In the genomic region with DNA sequence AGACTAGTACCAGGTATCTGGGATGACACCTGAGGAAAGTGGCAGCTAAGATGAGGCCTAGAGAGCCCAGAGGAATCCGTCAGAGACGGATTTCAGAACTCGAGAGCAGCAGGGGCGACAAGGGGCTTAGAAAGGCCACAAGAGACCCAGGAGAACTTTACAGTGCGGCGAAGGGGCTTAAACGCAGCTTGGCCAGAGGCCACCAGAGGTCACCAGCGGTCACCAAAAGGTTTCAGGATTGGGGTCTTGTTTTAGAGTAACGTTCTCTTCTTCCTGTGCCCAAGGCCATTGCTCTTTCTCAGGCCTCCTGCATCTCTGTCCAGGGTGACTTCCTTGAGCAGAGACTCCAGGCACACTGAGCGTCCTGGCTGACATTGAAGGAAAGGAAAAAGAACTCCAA, we compare ENCODE assay signal across 1 cellular context.
TF ChIP-seq lines count a peak whose summit lies in the region.

No MANE protein-coding gene starts in this region.

TF ChIP-seq in WTC11, 78 proteins besides CTCF, POLR2A, EP300 and RAD21 (continued from another document):
- TF ChIP-seq, protein P1, sequence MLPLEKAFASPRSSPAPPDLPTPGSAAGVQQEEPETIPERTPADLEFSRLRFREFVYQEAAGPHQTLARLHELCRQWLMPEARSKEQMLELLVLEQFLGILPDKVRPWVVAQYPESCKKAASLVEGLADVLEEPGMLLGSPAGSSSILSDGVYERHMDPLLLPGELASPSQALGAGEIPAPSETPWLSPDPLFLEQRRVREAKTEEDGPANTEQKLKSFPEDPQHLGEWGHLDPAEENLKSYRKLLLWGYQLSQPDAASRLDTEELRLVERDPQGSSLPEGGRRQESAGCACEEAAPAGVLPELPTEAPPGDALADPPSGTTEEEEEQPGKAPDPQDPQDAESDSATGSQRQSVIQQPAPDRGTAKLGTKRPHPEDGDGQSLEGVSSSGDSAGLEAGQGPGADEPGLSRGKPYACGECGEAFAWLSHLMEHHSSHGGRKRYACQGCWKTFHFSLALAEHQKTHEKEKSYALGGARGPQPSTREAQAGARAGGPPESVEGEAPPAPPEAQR (CRISPR knock-in tag; IDR thresholded peaks at IDR 0.05), result no peak
- TF ChIP-seq, protein P2, sequence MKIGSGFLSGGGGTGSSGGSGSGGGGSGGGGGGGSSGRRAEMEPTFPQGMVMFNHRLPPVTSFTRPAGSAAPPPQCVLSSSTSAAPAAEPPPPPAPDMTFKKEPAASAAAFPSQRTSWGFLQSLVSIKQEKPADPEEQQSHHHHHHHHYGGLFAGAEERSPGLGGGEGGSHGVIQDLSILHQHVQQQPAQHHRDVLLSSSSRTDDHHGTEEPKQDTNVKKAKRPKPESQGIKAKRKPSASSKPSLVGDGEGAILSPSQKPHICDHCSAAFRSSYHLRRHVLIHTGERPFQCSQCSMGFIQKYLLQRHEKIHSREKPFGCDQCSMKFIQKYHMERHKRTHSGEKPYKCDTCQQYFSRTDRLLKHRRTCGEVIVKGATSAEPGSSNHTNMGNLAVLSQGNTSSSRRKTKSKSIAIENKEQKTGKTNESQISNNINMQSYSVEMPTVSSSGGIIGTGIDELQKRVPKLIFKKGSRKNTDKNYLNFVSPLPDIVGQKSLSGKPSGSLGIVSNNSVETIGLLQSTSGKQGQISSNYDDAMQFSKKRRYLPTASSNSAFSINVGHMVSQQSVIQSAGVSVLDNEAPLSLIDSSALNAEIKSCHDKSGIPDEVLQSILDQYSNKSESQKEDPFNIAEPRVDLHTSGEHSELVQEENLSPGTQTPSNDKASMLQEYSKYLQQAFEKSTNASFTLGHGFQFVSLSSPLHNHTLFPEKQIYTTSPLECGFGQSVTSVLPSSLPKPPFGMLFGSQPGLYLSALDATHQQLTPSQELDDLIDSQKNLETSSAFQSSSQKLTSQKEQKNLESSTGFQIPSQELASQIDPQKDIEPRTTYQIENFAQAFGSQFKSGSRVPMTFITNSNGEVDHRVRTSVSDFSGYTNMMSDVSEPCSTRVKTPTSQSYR (CRISPR knock-in tag; IDR thresholded peaks at IDR 0.05), result no peak
- no peak for TF ChIP-seq NR3C1 (CRISPR knock-in tag; conservative IDR thresholded peaks at IDR 0.05; ENCODE audit: low read depth)
- no peak for TF ChIP-seq NR1H2 (CRISPR knock-in tag; IDR thresholded peaks at IDR 0.05)
- TF ChIP-seq, protein P3, sequence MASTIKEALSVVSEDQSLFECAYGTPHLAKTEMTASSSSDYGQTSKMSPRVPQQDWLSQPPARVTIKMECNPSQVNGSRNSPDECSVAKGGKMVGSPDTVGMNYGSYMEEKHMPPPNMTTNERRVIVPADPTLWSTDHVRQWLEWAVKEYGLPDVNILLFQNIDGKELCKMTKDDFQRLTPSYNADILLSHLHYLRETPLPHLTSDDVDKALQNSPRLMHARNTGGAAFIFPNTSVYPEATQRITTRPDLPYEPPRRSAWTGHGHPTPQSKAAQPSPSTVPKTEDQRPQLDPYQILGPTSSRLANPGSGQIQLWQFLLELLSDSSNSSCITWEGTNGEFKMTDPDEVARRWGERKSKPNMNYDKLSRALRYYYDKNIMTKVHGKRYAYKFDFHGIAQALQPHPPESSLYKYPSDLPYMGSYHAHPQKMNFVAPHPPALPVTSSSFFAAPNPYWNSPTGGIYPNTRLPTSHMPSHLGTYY (CRISPR knock-in tag; IDR thresholded peaks at IDR 0.05), result no peak
